28 cellular contexts compared by ENCODE assay signal in the genomic region with DNA sequence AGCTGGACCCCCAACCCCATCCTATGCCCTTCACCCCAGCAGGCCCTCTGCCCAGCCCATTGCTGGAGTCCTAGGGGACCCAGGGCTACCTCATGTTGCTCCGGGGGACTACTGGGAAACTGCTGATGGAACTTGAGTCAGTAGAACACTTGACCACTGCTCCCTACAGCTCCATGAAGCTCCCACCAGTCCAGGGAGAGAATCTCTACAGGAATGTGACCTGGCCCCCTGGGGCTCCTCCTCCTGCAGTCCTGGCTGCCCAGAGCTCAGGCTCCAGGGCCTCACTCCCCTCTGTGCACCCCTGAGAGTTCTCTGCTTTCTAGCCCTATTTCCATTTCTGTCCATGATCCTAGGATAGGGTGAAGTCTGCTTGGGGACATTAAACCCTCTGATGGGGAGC. TPM values are rescaled to one million over a fixed set of nuclear protein-coding genes. Genes with fewer than 3 reads are reported as not detected.
"Had no signal": no experiment of that assay in that cellular context is flagged by ENCODE, and none has a peak within 500 bp of the region (broad histone marks: within the 10 kb centered on the region; RNA-seq: fewer than 3 reads in every experiment).

No MANE protein-coding gene starts in this region.

- H3K4me1 Mint-ChIP-seq: mesothelial cell of epicardium had no signal

- H3K4me3 ChIP-seq: left lung, lung, thoracic aorta had no signal

- DNase-seq: activated CD4-positive, alpha-beta T cell treated with anti-CD3 and anti-CD28 coated beads for 1 hour; activated CD4-positive, alpha-beta T cell treated with anti-CD3 and anti-CD28 coated beads, Interleukin-2, amount 50 U/mL, for 1 hour; activated CD8-positive, alpha-beta T cell treated with anti-CD3 and anti-CD28 coated beads, Interleukin-2, amount 10 ng/mL, durations not matched to agents 7 days and 5 days; activated naive CD4-positive, alpha-beta T cell treated with anti-CD3 and anti-CD28 coated beads, Interleukin-2, amount 10 ng/mL, durations not matched to agents 7 days and 5 days; activated T-cell treated with anti-CD3 and anti-CD28 coated beads, Interleukin-2, amount 50 U/mL, for 1 hour; amygdala; cerebellar nuclear complex; effector CD8-positive, alpha-beta T cell; glutamatergic neuron; hippocampal formation; kidney glomerular epithelial cell; left lung; SK-N-SH; stimulated activated CD4-positive, alpha-beta T cell treated with anti-CD3 and anti-CD28 coated beads, Interleukin-4, amount 100 ng/mL, for 1 hour; stimulated activated naive CD4-positive, alpha-beta T cell treated with Interleukin-2 at 50 U/mL for 16 hours had no signal

- H3K36me3 Mint-ChIP-seq: activated naive CD4-positive, alpha-beta T cell treated with anti-CD3 and anti-CD28 coated beads, Interleukin-2, amount 10 ng/mL, durations not matched to agents 7 days and 5 days; mesothelial cell of epicardium; natural killer cell treated with Interleukin-12 subunit alpha and Interleukin-12 subunit beta and Interleukin-15 and Interleukin-18, amount 100 ng/mL, for 72 hours; type B pancreatic cell had no signal

- H3K27me3 ChIP-seq: left lung had no signal

- H3K27ac ChIP-seq: left lung, neutrophil, parathyroid adenoma, thoracic aorta, VCaP had no signal

- ATAC-seq: activated CD8-positive, alpha-beta T cell treated with anti-CD3 and anti-CD28 coated beads, Interleukin-2, amount 10 ng/mL, durations not matched to agents 7 days and 5 days; esophagus mucosa had no signal

- H3K9me3 Mint-ChIP-seq: activated naive CD4-positive, alpha-beta T cell treated with anti-CD3 and anti-CD28 coated beads, Interleukin-2, amount 10 ng/mL, durations not matched to agents 7 days and 5 days; activated T-helper 2 cell treated with anti-CD3 and anti-CD28 coated beads, Interferon-gamma antibody, Interleukin-2, Interleukin-4, amounts not matched to agents 10 μg/mL and 5 μg/mL and 100 μg/mL, durations not matched to agents 14 hours and 24 hours and 36 hours; dendritic cell treated with granulocyte-macrophage colony-stimulating factor and Interleukin-4, amounts not matched to agents 40 ng/mL and 50 ng/mL, for 4 days; natural killer cell treated with Interleukin-12 subunit alpha and Interleukin-12 subunit beta and Interleukin-15 and Interleukin-18, amount 100 ng/mL, for 72 hours had no signal

- H3K9me3 ChIP-seq: left lung, neutrophil, SK-N-SH, thoracic aorta had no signal

- H3K4me1 ChIP-seq: left lung had no signal

- H3K4me3 Mint-ChIP-seq: activated CD8-positive, alpha-beta T cell treated with anti-CD3 and anti-CD28 coated beads, Interleukin-2, amount 10 ng/mL, durations not matched to agents 7 days and 5 days; activated naive CD4-positive, alpha-beta T cell treated with anti-CD3 and anti-CD28 coated beads, Interleukin-2, amount 10 ng/mL, durations not matched to agents 7 days and 5 days; dendritic cell treated with granulocyte-macrophage colony-stimulating factor and Interleukin-4, amounts not matched to agents 40 ng/mL and 50 ng/mL, for 4 days; mesothelial cell of epicardium; natural killer cell treated with Interleukin-12 subunit alpha and Interleukin-12 subunit beta and Interleukin-15 and Interleukin-18, amount 100 ng/mL, for 72 hours; type B pancreatic cell had no signal

- H3K36me3 ChIP-seq: left lung, neutrophil, thoracic aorta had no signal

- H3K27ac Mint-ChIP-seq: activated CD8-positive, alpha-beta T cell treated with anti-CD3 and anti-CD28 coated beads, Interleukin-2, amount 10 ng/mL, durations not matched to agents 7 days and 5 days; activated naive CD4-positive, alpha-beta T cell treated with anti-CD3 and anti-CD28 coated beads, Interleukin-2, amount 10 ng/mL, durations not matched to agents 7 days and 5 days; activated T-helper 2 cell treated with anti-CD3 and anti-CD28 coated beads, Interferon-gamma antibody, Interleukin-2, Interleukin-4, amounts not matched to agents 10 μg/mL and 5 μg/mL and 100 μg/mL, durations not matched to agents 14 hours and 24 hours and 36 hours; dendritic cell treated with granulocyte-macrophage colony-stimulating factor and Interleukin-4, amounts not matched to agents 40 ng/mL and 50 ng/mL, for 4 days; mesothelial cell of epicardium; natural killer cell treated with Interleukin-12 subunit alpha and Interleukin-12 subunit beta and Interleukin-15 and Interleukin-18, amount 100 ng/mL, for 72 hours; type B pancreatic cell had no signal

RNA-seq across cellular contexts. Expression of a gene that starts 10.8 kb away (rescaled TPM):
- total RNA-seq: activated CD8-positive, alpha-beta T cell treated with anti-CD3 and anti-CD28 coated beads, Interleukin-2, amount 10 ng/mL, durations not matched to agents 7 days and 5 days; activated T-helper 2 cell treated with anti-CD3 and anti-CD28 coated beads, Interferon-gamma antibody, Interleukin-2, Interleukin-4, amounts not matched to agents 10 μg/mL and 5 μg/mL and 100 μg/mL, durations not matched to agents 14 hours and 24 hours and 36 hours; esophagus mucosa; frontal cortex; lung; mesothelial cell of epicardium; natural killer cell treated with Interleukin-12 subunit alpha and Interleukin-12 subunit beta and Interleukin-15 and Interleukin-18, amount 100 ng/mL, for 72 hours; T-helper 2 cell treated with Interferon-gamma antibody and Interleukin-4, amounts not matched to agents 100 ng/mL and 5 ng/mL, for 36 hours had no signal
- polyA plus RNA-seq: lung, SK-N-SH had no signal

RNA-seq across cellular contexts. Expression of a gene that starts 22.0 kb away (rescaled TPM):
- total RNA-seq: activated CD8-positive, alpha-beta T cell treated with anti-CD3 and anti-CD28 coated beads, Interleukin-2, amount 10 ng/mL, durations not matched to agents 7 days and 5 days; activated T-helper 2 cell treated with anti-CD3 and anti-CD28 coated beads, Interferon-gamma antibody, Interleukin-2, Interleukin-4, amounts not matched to agents 10 μg/mL and 5 μg/mL and 100 μg/mL, durations not matched to agents 14 hours and 24 hours and 36 hours; natural killer cell treated with Interleukin-12 subunit alpha and Interleukin-12 subunit beta and Interleukin-15 and Interleukin-18, amount 100 ng/mL, for 72 hours; T-helper 2 cell treated with Interferon-gamma antibody and Interleukin-4, amounts not matched to agents 100 ng/mL and 5 ng/mL, for 36 hours had no signal

RNA-seq across cellular contexts. Expression of a gene that starts 33.0 kb away (rescaled TPM):
- total RNA-seq: activated CD8-positive, alpha-beta T cell treated with anti-CD3 and anti-CD28 coated beads, Interleukin-2, amount 10 ng/mL, durations not matched to agents 7 days and 5 days; activated T-helper 2 cell treated with anti-CD3 and anti-CD28 coated beads, Interferon-gamma antibody, Interleukin-2, Interleukin-4, amounts not matched to agents 10 μg/mL and 5 μg/mL and 100 μg/mL, durations not matched to agents 14 hours and 24 hours and 36 hours; esophagus mucosa; frontal cortex; natural killer cell treated with Interleukin-12 subunit alpha and Interleukin-12 subunit beta and Interleukin-15 and Interleukin-18, amount 100 ng/mL, for 72 hours; T-helper 2 cell treated with Interferon-gamma antibody and Interleukin-4, amounts not matched to agents 100 ng/mL and 5 ng/mL, for 36 hours; thoracic aorta had no signal
